ENCODE assay signal across 4 cellular contexts in genomic region chr4:85250852-85251251, GRCh38.
TF ChIP-seq lines count a peak whose summit lies in the region.

No MANE protein-coding gene starts in this region.

TF ChIP-seq in A549, 52 proteins besides CTCF, POLR2A, EP300 and RAD21 (continued from another document):
- TF ChIP-seq MAFK (IDR thresholded peaks at IDR 0.05; ENCODE audit: partially characterized antibody), result peak; percentile 67

TF ChIP-seq in IMR-90, 13 proteins besides CTCF, POLR2A, EP300 and RAD21:
- TF ChIP-seq USF2 (IDR thresholded peaks at IDR 0.05; ENCODE audit: low read depth, low read length) (no peak), MAFK (IDR thresholded peaks at IDR 0.05; ENCODE audit: low read depth, low read length) (peak; percentile 42; the same call in 1 of the 2 replicates), CHD1 (IDR thresholded peaks at IDR 0.05; ENCODE audit: low read depth, low read length) (no peak), MXI1 (IDR thresholded peaks at IDR 0.05; ENCODE audit: borderline replicate concordance, low read depth, low read length) (no peak), CEBPB (IDR thresholded peaks at IDR 0.05; ENCODE audit: low read depth, low read length) (no peak)

TF ChIP-seq in K562, 482 proteins besides CTCF, POLR2A, EP300 and RAD21 (continued from another document):
- TF ChIP-seq PRDM10 (IDR thresholded peaks at IDR 0.05; ENCODE audit: partially characterized antibody) (no peak), MAFG (tag; conservative IDR thresholded peaks at IDR 0.05) (peak; percentile 33; the same call in 1 of the 2 replicates)

TF ChIP-seq in neural cell, 6 proteins besides CTCF, POLR2A, EP300 and RAD21 (continued from another document):
- no peak for TF ChIP-seq REST (IDR thresholded peaks at IDR 0.05; ENCODE audit: borderline replicate concordance)
- no peak for TF ChIP-seq MXI1 (conservative IDR thresholded peaks at IDR 0.05; ENCODE audit: poor library complexity, severe bottlenecking)
- TF ChIP-seq TAF1 (IDR thresholded peaks at IDR 0.05; ENCODE audit: low read depth), result no peak
